In genomic region chr5:154754460-154755360, GRCh38 we compare ENCODE assay signal across 8 cellular contexts. TPM values are rescaled to one million over a fixed set of nuclear protein-coding genes. Genes with fewer than 3 reads are reported as not detected.
DNase-seq lines count a peak whose midpoint lies in the region; ATAC-seq and TF ChIP-seq lines count a peak whose summit lies in the region.

No MANE protein-coding gene starts in this region.

- peak overlapping the region; percentile 90 for H3K4me3 ChIP-seq in epithelial cell of proximal tubule (ENCODE audit: low read depth, low read length)

- peak; percentile 85 for ATAC-seq in GM21619 (IDR thresholded peaks at IDR 0.05; ENCODE audit: unreplicated experiment)

- TF ChIP-seq EP300 in Ishikawa (IDR thresholded peaks at IDR 0.05; ENCODE audit: borderline replicate concordance): no peak

- TF ChIP-seq CTCF in epithelial cell of proximal tubule (conservative IDR thresholded peaks at IDR 0.05; ENCODE audit: low read depth, low read length): peak; percentile 41

- DNase-seq in DMS79 (lab: John Stamatoyannopoulos, UW): peak; percentile 94
- peak; percentile 99 for DNase-seq in OCI-M1 (lab: John Stamatoyannopoulos, UW)
- DNase-seq in activated T-cell treated with anti-CD3 and anti-CD28 coated beads, Interleukin-2, amount 50 U/mL, for 1 hour: peak; percentile 97
- DNase-seq in epithelial cell of proximal tubule (ENCODE audit: low read depth): peak; percentile 61
- DNase-seq in mucosa of gallbladder (ENCODE audit: low spot score): peak; percentile 99
- DNase-seq in stimulated activated CD8-positive, alpha-beta memory T cell treated with anti-CD3 and anti-CD28 coated beads, Interleukin-4, amount 100 ng/mL, for 24 hours (ENCODE audit: low read depth): peak; percentile 99

- TF ChIP-seq RAD21 in Ishikawa (IDR thresholded peaks at IDR 0.05; ENCODE audit: low read depth): peak; percentile 32; the same call in 1 of the 2 replicates

TF ChIP-seq in Ishikawa, 13 proteins besides CTCF, POLR2A, EP300 and RAD21:
- peak; percentile 54 for TF ChIP-seq ZBTB7A (IDR thresholded peaks at IDR 0.05; ENCODE audit: low read depth)
- no peak for TF ChIP-seq CREB1 (IDR thresholded peaks at IDR 0.05; ENCODE audit: low read depth)
- no peak for TF ChIP-seq TCF12 (IDR thresholded peaks at IDR 0.05; ENCODE audit: low read depth)
- no peak; the same call in 1 of the 2 replicates for TF ChIP-seq TEAD4 (IDR thresholded peaks at IDR 0.05)
- TF ChIP-seq FOXM1 (IDR thresholded peaks at IDR 0.05; ENCODE audit: borderline replicate concordance, low read depth): no peak
- TF ChIP-seq MAX (IDR thresholded peaks at IDR 0.05): peak; percentile 100
- peak; percentile 36; the same call in 1 of the 2 replicates for TF ChIP-seq TAF1 (IDR thresholded peaks at IDR 0.05; ENCODE audit: low read depth)
- TF ChIP-seq EGR1 (IDR thresholded peaks at IDR 0.05): peak; percentile 56
- no peak for TF ChIP-seq REST (IDR thresholded peaks at IDR 0.05; ENCODE audit: low read depth)
- peak; percentile 84 for TF ChIP-seq USF1 (IDR thresholded peaks at IDR 0.05)
- peak; percentile 73 for TF ChIP-seq CEBPB (IDR thresholded peaks at IDR 0.05)
TF ChIP-seq in Ishikawa: peak in this region for 6.

RNA-seq across cellular contexts. Expression of gene LARP1, which starts 0.5 kb away (rescaled TPM):
- total RNA-seq in epithelial cell of proximal tubule: 106 and 111 TPM in 2 replicates
- 190 TPM for total RNA-seq in mucosa of gallbladder

Comparison
In these comparisons a context has a peak if more than half of its experiments do, and no peak if none do; other contexts are left out.
1. Peak in every context shown above with its lines: DNase-seq, ATAC-seq and H3K4me3 ChIP-seq.